In the genomic region with DNA sequence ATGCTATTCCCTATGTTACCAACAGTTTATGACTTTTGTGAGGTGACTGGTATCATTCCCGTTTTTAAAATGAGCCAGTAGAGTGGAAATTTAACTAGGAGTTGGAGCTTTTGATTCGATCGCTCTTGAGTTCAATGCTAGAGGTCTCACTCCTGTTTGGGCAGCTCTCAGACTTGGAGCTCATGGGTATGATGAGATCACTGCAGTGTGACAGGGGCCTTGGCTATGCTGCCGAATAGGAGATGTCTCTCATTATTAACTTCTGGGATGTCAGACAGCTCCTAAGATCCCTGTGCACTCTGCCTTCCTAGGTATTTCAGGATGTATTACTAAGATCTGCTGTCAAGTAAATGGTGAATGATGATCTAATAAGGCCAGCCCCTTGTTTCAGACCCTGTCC, we compare ENCODE assay signal across 17 cellular contexts. TPM values are rescaled to one million over a fixed set of nuclear protein-coding genes. Genes with fewer than 3 reads are reported as not detected.
DNase-seq lines count a peak whose midpoint lies in the region; ATAC-seq and TF ChIP-seq lines count a peak whose summit lies in the region.
"Had no signal": no experiment of that assay in that cellular context is flagged by ENCODE, and none has a peak within 500 bp of the region (broad histone marks: within the 10 kb centered on the region; RNA-seq: fewer than 3 reads in every experiment).

No MANE protein-coding gene starts in this region.

- H3K27me3 Mint-ChIP-seq in WTC11 (ENCODE audit: low read depth): no peaks in the 10 kb centered on the region

- ATAC-seq in WTC11 (no peak), Right ventricle myocardium superior (ENCODE audit: poor library complexity) (peak; percentile 46), GM18498 (IDR thresholded peaks at IDR 0.05; ENCODE audit: unreplicated experiment) (no peak)

- no peak for TF ChIP-seq POLR2A in thyroid gland (IDR thresholded peaks at IDR 0.05)

- H3K4me1 ChIP-seq in rectal smooth muscle tissue (ENCODE audit: control insufficient read depth, insufficient read depth, low read length) (peaks cover 18% of the 10 kb centered on the region), thyroid gland (peaks cover 24 to 45% of the 10 kb centered on the region in 2 donors)

- CTCF ChIA-PET in WTC11 (lab: Charles Lee): no interaction called here

- H3K4me3 ChIP-seq in rectal smooth muscle tissue (ENCODE audit: low read length) (no peak overlapping the region), thyroid gland (replicated peaks in 1 of 3) (no peak overlapping the region)

- DNase-seq in AG20443 (ENCODE audit: low spot score): peak; percentile 16
- no peak for DNase-seq in WTC11 (ENCODE audit: low spot score)
- DNase-seq in Right ventricle myocardium superior: no peak
- DNase-seq in activated CD8-positive, alpha-beta memory T cell treated with anti-CD3 and anti-CD28 coated beads, Interleukin-2, amount 50 U/mL, for 4 hours: no peak
- no peak for DNase-seq in thyroid gland
- DNase-seq: Calu3; CD4-positive, alpha-beta T cell; KG1; NCI-H1417; NCI-H187; NCI-H2107; NCI-H510A treated with DMSO at 0.1 percent for 48 hours; NCI-H774; OCI-M1; SHP77 treated with DMSO at 0.1 percent for 48 hours had no signal

- no peak for TF ChIP-seq CTCF in WTC11 (IDR thresholded peaks at IDR 0.05)
- TF ChIP-seq CTCF in thyroid gland (IDR thresholded peaks at IDR 0.05): no peak

- no peak overlapping the region for H3K4me3 Mint-ChIP-seq in WTC11
- H3K4me3 Mint-ChIP-seq: CD4-positive, alpha-beta T cell had no signal

- H3K9me3 ChIP-seq in thyroid gland: no peaks in the 10 kb centered on the region

- intact Hi-C loops in Right ventricle myocardium superior (cut with DNase I): no loop called here
- intact Hi-C loops in thyroid gland (cut with DNase I): no loop called here

- no peak overlapping the region for H3K9ac ChIP-seq in rectal smooth muscle tissue (ENCODE audit: low read length)

- POLR2A ChIA-PET in WTC11 (lab: Charles Lee): no interaction called here

- H3K36me3 ChIP-seq in rectal smooth muscle tissue (ENCODE audit: control insufficient read depth, insufficient read depth, low read length) (no peaks in the 10 kb centered on the region), thyroid gland (no peaks in the 10 kb centered on the region)

- peaks cover 33% of the 10 kb centered on the region for H3K4me1 Mint-ChIP-seq in WTC11

- 81 to 84% methylated on average over 4 of the region's 4 CpGs for WGBS in thyroid gland, 2 donors

- no peaks in the 10 kb centered on the region for H3K9me3 Mint-ChIP-seq in WTC11
- H3K9me3 Mint-ChIP-seq: CD4-positive, alpha-beta T cell had no signal

- H3K27ac ChIP-seq in rectal smooth muscle tissue (ENCODE audit: low read depth, low read length): peak overlapping the region; percentile 36
- no peak overlapping the region for H3K27ac ChIP-seq in thyroid gland

- H3K27me3 ChIP-seq in rectal smooth muscle tissue (ENCODE audit: control insufficient read depth, insufficient read depth, low read length) (no peaks in the 10 kb centered on the region), thyroid gland (no peaks in the 10 kb centered on the region)

- H3K36me3 Mint-ChIP-seq in WTC11: no peaks in the 10 kb centered on the region

- H3K27ac Mint-ChIP-seq in WTC11: peak overlapping the region; percentile 73
- H3K27ac Mint-ChIP-seq: CD4-positive, alpha-beta T cell had no signal

TF ChIP-seq in WTC11, 78 proteins besides CTCF, POLR2A, EP300 and RAD21:
- TF ChIP-seq ZNF232 (CRISPR knock-in tag; IDR thresholded peaks at IDR 0.05) (no peak), TEAD4 (CRISPR knock-in tag; IDR thresholded peaks at IDR 0.05) (no peak), SP1 (CRISPR knock-in tag; conservative IDR thresholded peaks at IDR 0.05) (no peak), CBFB (CRISPR knock-in tag; IDR thresholded peaks at IDR 0.05; ENCODE audit: low read depth) (no peak), ZNF138 (CRISPR knock-in tag; conservative IDR thresholded peaks at IDR 0.05) (no peak), GABPB1 (CRISPR knock-in tag; IDR thresholded peaks at IDR 0.05) (no peak)
- TF ChIP-seq, protein P1, sequence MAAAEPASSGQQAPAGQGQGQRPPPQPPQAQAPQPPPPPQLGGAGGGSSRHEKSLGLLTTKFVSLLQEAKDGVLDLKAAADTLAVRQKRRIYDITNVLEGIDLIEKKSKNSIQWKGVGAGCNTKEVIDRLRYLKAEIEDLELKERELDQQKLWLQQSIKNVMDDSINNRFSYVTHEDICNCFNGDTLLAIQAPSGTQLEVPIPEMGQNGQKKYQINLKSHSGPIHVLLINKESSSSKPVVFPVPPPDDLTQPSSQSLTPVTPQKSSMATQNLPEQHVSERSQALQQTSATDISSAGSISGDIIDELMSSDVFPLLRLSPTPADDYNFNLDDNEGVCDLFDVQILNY (CRISPR knock-in tag; IDR thresholded peaks at IDR 0.05): no peak
- TF ChIP-seq, protein P2, sequence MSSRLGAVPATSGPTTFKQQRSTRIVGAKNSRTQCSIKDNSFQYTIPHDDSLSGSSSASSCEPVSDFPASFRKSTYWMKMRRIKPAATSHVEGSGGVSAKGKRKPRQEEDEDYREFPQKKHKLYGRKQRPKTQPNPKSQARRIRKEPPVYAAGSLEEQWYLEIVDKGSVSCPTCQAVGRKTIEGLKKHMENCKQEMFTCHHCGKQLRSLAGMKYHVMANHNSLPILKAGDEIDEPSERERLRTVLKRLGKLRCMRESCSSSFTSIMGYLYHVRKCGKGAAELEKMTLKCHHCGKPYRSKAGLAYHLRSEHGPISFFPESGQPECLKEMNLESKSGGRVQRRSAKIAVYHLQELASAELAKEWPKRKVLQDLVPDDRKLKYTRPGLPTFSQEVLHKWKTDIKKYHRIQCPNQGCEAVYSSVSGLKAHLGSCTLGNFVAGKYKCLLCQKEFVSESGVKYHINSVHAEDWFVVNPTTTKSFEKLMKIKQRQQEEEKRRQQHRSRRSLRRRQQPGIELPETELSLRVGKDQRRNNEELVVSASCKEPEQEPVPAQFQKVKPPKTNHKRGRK (CRISPR knock-in tag; IDR thresholded peaks at IDR 0.05; ENCODE audit: borderline replicate concordance): no peak
- TF ChIP-seq, protein P3, sequence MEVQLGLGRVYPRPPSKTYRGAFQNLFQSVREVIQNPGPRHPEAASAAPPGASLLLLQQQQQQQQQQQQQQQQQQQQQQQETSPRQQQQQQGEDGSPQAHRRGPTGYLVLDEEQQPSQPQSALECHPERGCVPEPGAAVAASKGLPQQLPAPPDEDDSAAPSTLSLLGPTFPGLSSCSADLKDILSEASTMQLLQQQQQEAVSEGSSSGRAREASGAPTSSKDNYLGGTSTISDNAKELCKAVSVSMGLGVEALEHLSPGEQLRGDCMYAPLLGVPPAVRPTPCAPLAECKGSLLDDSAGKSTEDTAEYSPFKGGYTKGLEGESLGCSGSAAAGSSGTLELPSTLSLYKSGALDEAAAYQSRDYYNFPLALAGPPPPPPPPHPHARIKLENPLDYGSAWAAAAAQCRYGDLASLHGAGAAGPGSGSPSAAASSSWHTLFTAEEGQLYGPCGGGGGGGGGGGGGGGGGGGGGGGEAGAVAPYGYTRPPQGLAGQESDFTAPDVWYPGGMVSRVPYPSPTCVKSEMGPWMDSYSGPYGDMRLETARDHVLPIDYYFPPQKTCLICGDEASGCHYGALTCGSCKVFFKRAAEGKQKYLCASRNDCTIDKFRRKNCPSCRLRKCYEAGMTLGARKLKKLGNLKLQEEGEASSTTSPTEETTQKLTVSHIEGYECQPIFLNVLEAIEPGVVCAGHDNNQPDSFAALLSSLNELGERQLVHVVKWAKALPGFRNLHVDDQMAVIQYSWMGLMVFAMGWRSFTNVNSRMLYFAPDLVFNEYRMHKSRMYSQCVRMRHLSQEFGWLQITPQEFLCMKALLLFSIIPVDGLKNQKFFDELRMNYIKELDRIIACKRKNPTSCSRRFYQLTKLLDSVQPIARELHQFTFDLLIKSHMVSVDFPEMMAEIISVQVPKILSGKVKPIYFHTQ (CRISPR knock-in tag; IDR thresholded peaks at IDR 0.05): no peak
- TF ChIP-seq, protein P4, sequence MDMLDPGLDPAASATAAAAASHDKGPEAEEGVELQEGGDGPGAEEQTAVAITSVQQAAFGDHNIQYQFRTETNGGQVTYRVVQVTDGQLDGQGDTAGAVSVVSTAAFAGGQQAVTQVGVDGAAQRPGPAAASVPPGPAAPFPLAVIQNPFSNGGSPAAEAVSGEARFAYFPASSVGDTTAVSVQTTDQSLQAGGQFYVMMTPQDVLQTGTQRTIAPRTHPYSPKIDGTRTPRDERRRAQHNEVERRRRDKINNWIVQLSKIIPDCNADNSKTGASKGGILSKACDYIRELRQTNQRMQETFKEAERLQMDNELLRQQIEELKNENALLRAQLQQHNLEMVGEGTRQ (CRISPR knock-in tag; IDR thresholded peaks at IDR 0.05): no peak

RNA-seq across cellular contexts. Expression of a gene that starts 20.4 kb away (rescaled TPM):
- total RNA-seq in WTC11 (2021): 64.2 to 90.0 TPM (median 65.0 TPM) in 3 replicates
- 13.9 TPM for total RNA-seq in Right ventricle myocardium superior
- total RNA-seq in thyroid gland: 100 to 1,000 TPM in 2 of 4 donors, 10 to 100 TPM in 2; 50.7 to 108 (median 79.4) TPM
